In the genomic region with DNA sequence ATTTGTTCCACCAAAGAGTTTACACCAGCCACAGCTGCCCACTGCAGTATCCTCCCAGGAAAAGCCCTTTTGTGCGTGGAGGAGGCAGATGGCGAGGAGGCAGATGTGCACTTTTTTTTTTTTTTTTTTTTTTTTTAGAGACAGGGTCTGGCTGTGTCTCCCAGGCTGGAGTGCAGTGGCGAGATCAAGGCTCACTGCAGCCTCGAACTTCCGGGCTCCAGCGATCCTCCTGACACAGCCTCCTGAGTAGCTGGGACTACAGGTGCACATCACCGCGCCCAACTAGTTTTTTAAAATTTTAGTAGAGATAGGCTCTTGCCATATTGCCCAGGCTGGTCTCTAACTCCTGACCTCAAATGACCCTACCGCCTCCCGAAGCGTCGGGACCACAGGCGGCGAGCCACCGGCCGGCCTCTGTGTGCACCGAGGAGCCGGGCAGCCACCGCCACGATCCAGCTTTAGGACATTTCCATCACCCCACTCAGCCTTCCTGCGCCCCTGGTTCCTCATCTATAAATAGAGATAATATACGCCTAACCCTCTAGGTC, we compare ENCODE assay signal across 8 cellular contexts. TPM values are rescaled to one million over a fixed set of nuclear protein-coding genes. Genes with fewer than 3 reads are reported as not detected.
DNase-seq lines count a peak whose midpoint lies in the region; ATAC-seq and TF ChIP-seq lines count a peak whose summit lies in the region.

No MANE protein-coding gene starts in this region.

- WGBS in liver, result 21% methylated on average over 22 of the region's 22 CpGs
- WGBS in upper lobe of left lung, 2 donors, result 25 to 51% methylated on average over 10 to 22 of the region's 22 CpGs

- peak overlapping the region; percentile 98 for H3K4me3 Mint-ChIP-seq in activated naive CD4-positive, alpha-beta T cell treated with anti-CD3 and anti-CD28 coated beads, Interleukin-2, amount 50 U/mL, for 24 hours

- no peak for TF ChIP-seq RAD21 in liver (IDR thresholded peaks at IDR 0.05)

- H3K36me3 Mint-ChIP-seq in activated naive CD4-positive, alpha-beta T cell treated with anti-CD3 and anti-CD28 coated beads, Interleukin-2, amount 50 U/mL, for 24 hours, result peaks cover 7% of the 10 kb centered on the region

- H3K4me3 ChIP-seq in liver (ENCODE audit: low read depth in 1 of 3, low read length in 3 of 3) (peak overlapping the region; percentile 65 to 76 (median 76)), upper lobe of left lung (peak overlapping the region; percentile 67 to 92 (median 86))

- no peak for TF ChIP-seq EP300 in upper lobe of left lung (IDR thresholded peaks at IDR 0.05)

- H3K27ac ChIP-seq in angular gyrus (ENCODE audit: low read depth, low read length) (peak overlapping the region; percentile 78), liver (ENCODE audit: low read depth in 1 of 2, low read length in 2 of 2) (no peak overlapping the region), upper lobe of left lung (peak overlapping the region; percentile 81 to 93 (median 87))

- no peak for TF ChIP-seq POLR2A in upper lobe of left lung (IDR thresholded peaks at IDR 0.05)

- peak overlapping the region; percentile 87 for H3K27ac Mint-ChIP-seq in activated naive CD4-positive, alpha-beta T cell treated with anti-CD3 and anti-CD28 coated beads, Interleukin-2, amount 50 U/mL, for 24 hours

- H3K27me3 ChIP-seq in liver (ENCODE audit: control insufficient read depth in 4 of 4, insufficient read depth in 4 of 4, low read length in 3 of 4), result no peaks in the 10 kb centered on the region
- H3K27me3 ChIP-seq in upper lobe of left lung, result no peaks in the 10 kb centered on the region

- H3K4me1 Mint-ChIP-seq in activated naive CD4-positive, alpha-beta T cell treated with anti-CD3 and anti-CD28 coated beads, Interleukin-2, amount 50 U/mL, for 24 hours, result peaks cover 25% of the 10 kb centered on the region

- H3K9me3 Mint-ChIP-seq in activated naive CD4-positive, alpha-beta T cell treated with anti-CD3 and anti-CD28 coated beads, Interleukin-2, amount 50 U/mL, for 24 hours, result no peaks in the 10 kb centered on the region

- H3K9ac ChIP-seq in liver (ENCODE audit: low read depth in 1 of 2, low read length in 2 of 2), result no peak overlapping the region

- DNase-seq in activated naive CD4-positive, alpha-beta T cell treated with Interleukin-2 at 50 U/mL for 16 hours, result no peak
- DNase-seq in upper lobe of left lung (no peak), NCI-H2227 (lab: John Stamatoyannopoulos, UW; ENCODE audit: unreplicated experiment) (no peak), HK-2 (ENCODE audit: unreplicated experiment) (no peak)

- H3K27me3 Mint-ChIP-seq in activated naive CD4-positive, alpha-beta T cell treated with anti-CD3 and anti-CD28 coated beads, Interleukin-2, amount 50 U/mL, for 24 hours, result no peaks in the 10 kb centered on the region

- TF ChIP-seq CTCF in liver (IDR thresholded peaks at IDR 0.05; ENCODE audit: low read depth, low read length, missing input control) (no peak), upper lobe of left lung (IDR thresholded peaks at IDR 0.05) (no peak)

- peak; percentile 27 for ATAC-seq in HG03432 (IDR thresholded peaks at IDR 0.05; ENCODE audit: unreplicated experiment)
- ATAC-seq in upper lobe of left lung (ENCODE audit: low FRiP score in 2 of 2), result peak; percentile 33 to 61

- peaks cover 0 to 13% (median 8%) of the 10 kb centered on the region in 4 donors for H3K4me1 ChIP-seq in liver (ENCODE audit: control insufficient read depth in 4 of 4, insufficient read depth in 4 of 4, low read length in 3 of 4)
- peaks cover 8 to 19% (median 9%) of the 10 kb centered on the region in 4 donors for H3K4me1 ChIP-seq in upper lobe of left lung

- H3K9me3 ChIP-seq in liver (ENCODE audit: control insufficient read depth in 4 of 4, low read length in 3 of 4) (no peaks in the 10 kb centered on the region), upper lobe of left lung (no peaks in the 10 kb centered on the region)

- H3K36me3 ChIP-seq in liver (ENCODE audit: control insufficient read depth in 4 of 4, insufficient read depth in 3 of 4, low read depth in 1 of 4, low read length in 3 of 4), result peaks cover 4 to 11% (median 8%) of the 10 kb centered on the region in 4 donors
- peaks cover 1 to 19% (median 8%) of the 10 kb centered on the region in 4 donors for H3K36me3 ChIP-seq in upper lobe of left lung

TF ChIP-seq in liver, 16 proteins besides CTCF, POLR2A, EP300 and RAD21:
- TF ChIP-seq REST (IDR thresholded peaks at IDR 0.05) (no peak), RXRA (IDR thresholded peaks at IDR 0.05) (peak in 1 of 2 donors; percentile 21), ATF3 (IDR thresholded peaks at IDR 0.05) (no peak)
- TF ChIP-seq, protein P1, sequence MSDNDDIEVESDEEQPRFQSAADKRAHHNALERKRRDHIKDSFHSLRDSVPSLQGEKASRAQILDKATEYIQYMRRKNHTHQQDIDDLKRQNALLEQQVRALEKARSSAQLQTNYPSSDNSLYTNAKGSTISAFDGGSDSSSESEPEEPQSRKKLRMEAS (IDR thresholded peaks at IDR 0.05), result no peak
TF ChIP-seq in liver: peak in this region for 1.

RNA-seq across cellular contexts. Expression of gene PDCD5, which starts 0.6 kb away (rescaled TPM):
- total RNA-seq in liver (10 to 100 TPM; 25.4 to 25.8 TPM), upper lobe of left lung (10 to 100 TPM; 22.2 to 71.8 (median 50.0) TPM)
- polyA plus RNA-seq in liver, result 10 to 100 TPM; 46.7 to 90.8 TPM

Comparison
In these comparisons a context has a peak if more than half of its experiments do, and no peak if none do; other contexts are left out.
1. H3K27ac ChIP-seq: peak in angular gyrus (single experiment) and upper lobe of left lung (4 of 4); none in liver (0 of 2).